ENCODE assay signal across 20 cellular contexts in genomic region chr10:25849971-25850370, GRCh38.
A peak's percentile ranks its signal among the peaks of the same experiment; 100 is the strongest.
DNase-seq lines count a peak whose midpoint lies in the region; ATAC-seq and TF ChIP-seq lines count a peak whose summit lies in the region.
"Had no signal": no experiment of that assay in that cellular context is flagged by ENCODE, and none has a peak within 500 bp of the region (broad histone marks: within the 10 kb centered on the region; RNA-seq: fewer than 3 reads in every experiment).

No MANE protein-coding gene starts in this region.

- POLR2A ChIA-PET in HEK293 (lab: Yijun Ruan, JAX) = no interaction called here

- H3K9ac ChIP-seq in neural progenitor cell = no peak overlapping the region

- no peak for ATAC-seq in right lobe of liver
- ATAC-seq: SK-N-SH treated with all-trans-retinoic acid at 6 μM for 48 hours had no signal

- peak; percentile 73 for DNase-seq in NCI-H69 (lab: John Stamatoyannopoulos, UW)
- no peak for DNase-seq in neural progenitor cell (ENCODE audit: low spot score)
- no peak for DNase-seq in HAP-1 (ENCODE audit: low spot score in 2 of 2)
- DNase-seq in activated CD4-positive, alpha-beta T cell treated with anti-CD3 and anti-CD28 coated beads, Interleukin-2, amount 50 U/mL, for 1 hour = no peak
- DNase-seq in NAMALWA (ENCODE audit: low spot score) = no peak
- DNase-seq in right lobe of liver = no peak
- DNase-seq: EL, GF-D8, Karpas-422, NCI-H1048, NCI-H1417 treated with DMSO at 0.1 percent for 48 hours, NCI-H2029 treated with DMSO at 0.1 percent for 48 hours, NCI-H2171 treated with DMSO at 0.1 percent for 48 hours, NCI-H446 treated with DMSO at 0.1 percent for 48 hours, SIG-M5 had no signal

- H3K27ac Mint-ChIP-seq in brain (peak overlapping the region in 3 of 5 experiments; percentile 5 to 93 (median 50)), neural progenitor cell (no peak overlapping the region)
- H3K27ac Mint-ChIP-seq: B cell, CD14-positive monocyte had no signal

- H4K20me1 ChIP-seq in neural progenitor cell (ENCODE audit: low read depth) = no peaks in the 10 kb centered on the region

- CTCF ChIA-PET in HEK293 (lab: Yijun Ruan, JAX) = interaction anchor here (0.7 to 1.0 kb wide), 2 partner anchors 24 to 44 kb away, joined by 3 to 4 read pairs; no protein-coding TSS in a partner anchor

- peak overlapping the region in 1 of 5 experiments; percentile 23 for H3K4me3 Mint-ChIP-seq in brain
- H3K4me3 Mint-ChIP-seq in neural progenitor cell = no peak overlapping the region
- H3K4me3 Mint-ChIP-seq: B cell, CD14-positive monocyte had no signal

- H3K4me3 ChIP-seq in HEK293 (ENCODE audit: low read depth, low read length) = no peak overlapping the region
- H3K4me3 ChIP-seq in neural progenitor cell = no peak overlapping the region
- H3K4me3 ChIP-seq in HAP-1 = no peak overlapping the region
- H3K4me3 ChIP-seq in right lobe of liver = no peak overlapping the region

- H3K4me1 Mint-ChIP-seq in brain = peaks cover 56% of the 10 kb centered on the region
- peaks cover 30% of the 10 kb centered on the region for H3K4me1 Mint-ChIP-seq in neural progenitor cell
- H3K4me1 Mint-ChIP-seq: B cell, CD14-positive monocyte had no signal

- in situ Hi-C loops in HAP-1 (cut with MboI; ENCODE audit: low sequenced_read_pairs) = no loop called here

- H3K4me2 ChIP-seq in neural progenitor cell = no peak overlapping the region

- 21% methylated on average over 3 of the region's 3 CpGs for WGBS in right lobe of liver (ENCODE audit: insufficient coverage, low coverage, low lambda C conversion rate, missing lambda C conversion rate)

- H3K4me1 ChIP-seq in HEK293 (ENCODE audit: control insufficient read depth, insufficient read depth, low read length) (no peaks in the 10 kb centered on the region), neural progenitor cell (peaks cover 11% of the 10 kb centered on the region), HAP-1 (no peaks in the 10 kb centered on the region), right lobe of liver (no peaks in the 10 kb centered on the region)

- TF ChIP-seq POLR2A in right lobe of liver (IDR thresholded peaks at IDR 0.05) = no peak

- no peaks in the 10 kb centered on the region for H3K79me2 ChIP-seq in neural progenitor cell (ENCODE audit: low read depth)

- intact Hi-C loops in right lobe of liver (cut with DNase I) = no loop called here

- no peaks in the 10 kb centered on the region for H3K9me3 ChIP-seq in HEK293 (ENCODE audit: control insufficient read depth, insufficient read depth, low read depth, low read length)
- no peaks in the 10 kb centered on the region for H3K9me3 ChIP-seq in neural progenitor cell (ENCODE audit: low read depth)
- no peaks in the 10 kb centered on the region for H3K9me3 ChIP-seq in HAP-1
- no peaks in the 10 kb centered on the region for H3K9me3 ChIP-seq in right lobe of liver

- peak overlapping the region; percentile 59 for H2AFZ ChIP-seq in neural progenitor cell (replicated peaks)

- peaks cover 0 to 6% (median 0%) of the 10 kb centered on the region in 5 experiments for H3K9me3 Mint-ChIP-seq in brain
- H3K9me3 Mint-ChIP-seq in neural progenitor cell = peaks cover 7% of the 10 kb centered on the region

- no peak for TF ChIP-seq CTCF in HEK293 (tag by site-specific recombination; IDR thresholded peaks at IDR 0.05)
- no peak for TF ChIP-seq CTCF in brain (conservative IDR thresholded peaks at IDR 0.05)
- no peak for TF ChIP-seq CTCF in neural progenitor cell (IDR thresholded peaks at IDR 0.05)
- no peak for TF ChIP-seq CTCF in right lobe of liver (IDR thresholded peaks at IDR 0.05)

- no peaks in the 10 kb centered on the region for H3K36me3 ChIP-seq in HEK293 (ENCODE audit: control insufficient read depth in 2 of 2, insufficient read depth in 1 of 2, low read length in 2 of 2)
- no peaks in the 10 kb centered on the region for H3K36me3 ChIP-seq in neural progenitor cell
- no peaks in the 10 kb centered on the region for H3K36me3 ChIP-seq in HAP-1 (replicated peaks)
- H3K36me3 ChIP-seq in right lobe of liver = no peaks in the 10 kb centered on the region

- peaks cover 4% of the 10 kb centered on the region for H3K27me3 Mint-ChIP-seq in brain
- no peaks in the 10 kb centered on the region for H3K27me3 Mint-ChIP-seq in neural progenitor cell (ENCODE audit: insufficient read depth, low read depth)

- H3K36me3 Mint-ChIP-seq in brain = no peaks in the 10 kb centered on the region
- no peaks in the 10 kb centered on the region for H3K36me3 Mint-ChIP-seq in neural progenitor cell
- H3K36me3 Mint-ChIP-seq: CD14-positive monocyte had no signal

- no peaks in the 10 kb centered on the region for H3F3A ChIP-seq in neural progenitor cell (ENCODE audit: low read depth)

- H3K27me3 ChIP-seq in neural progenitor cell (no peaks in the 10 kb centered on the region), HAP-1 (ENCODE audit: low read depth) (no peaks in the 10 kb centered on the region), right lobe of liver (no peaks in the 10 kb centered on the region)

- H3K27ac ChIP-seq in HEK293 (ENCODE audit: extremely low read depth, low read depth, low read length) = no peak overlapping the region
- H3K27ac ChIP-seq in neural progenitor cell = no peak overlapping the region
- H3K27ac ChIP-seq in right lobe of liver = no peak overlapping the region

TF ChIP-seq in HEK293, 187 proteins besides CTCF, POLR2A, EP300 and RAD21:
- TF ChIP-seq PRDM6 (tag by site-specific recombination; IDR thresholded peaks at IDR 0.05) = peak; percentile 47; the same call in 1 of the 2 replicates
- peak; percentile 22; the same call in 1 of the 2 replicates for TF ChIP-seq ZNF398 (tag by site-specific recombination; IDR thresholded peaks at IDR 0.05)
- no peak for TF ChIP-seq ZSCAN30 (tag by site-specific recombination; IDR thresholded peaks at IDR 0.05)
- no peak for TF ChIP-seq ZNF585B (tag by site-specific recombination; IDR thresholded peaks at IDR 0.05)
- TF ChIP-seq ZNF639 (tag by site-specific recombination; IDR thresholded peaks at IDR 0.05) = no peak
- TF ChIP-seq HOXC10 (CRISPR knock-in tag; IDR thresholded peaks at IDR 0.05) = no peak
- TF ChIP-seq ZFHX2 (tag by site-specific recombination; conservative IDR thresholded peaks at IDR 0.05) = peak; percentile 35; the same call in 1 of the 2 replicates
- no peak for TF ChIP-seq ZNF175 (tag by site-specific recombination; IDR thresholded peaks at IDR 0.05)
- no peak for TF ChIP-seq ZNF660 (tag by site-specific recombination; IDR thresholded peaks at IDR 0.05)
- TF ChIP-seq ZBTB20 (tag by site-specific recombination; IDR thresholded peaks at IDR 0.05) = peak; percentile 50; the same call in 1 of the 2 replicates
- TF ChIP-seq ZNF580 (tag by site-specific recombination; IDR thresholded peaks at IDR 0.05) = no peak
